ENCODE assay signal across 1 cellular context in genomic region chr19:17268754-17269153, GRCh38.
TF ChIP-seq lines count a peak whose summit lies in the region.

No MANE protein-coding gene starts in this region.

TF ChIP-seq in WTC11, 78 proteins besides CTCF, POLR2A, EP300 and RAD21 (continued from another document):
- TF ChIP-seq ATF6 (CRISPR knock-in tag; IDR thresholded peaks at IDR 0.05) (no peak), E2F4 (CRISPR knock-in tag; IDR thresholded peaks at IDR 0.05; ENCODE audit: borderline replicate concordance, low read depth) (no peak), STAT6 (CRISPR knock-in tag; conservative IDR thresholded peaks at IDR 0.05; ENCODE audit: low read depth) (no peak), ZNF671 (CRISPR knock-in tag; IDR thresholded peaks at IDR 0.05) (no peak), IRF1 (CRISPR knock-in tag; IDR thresholded peaks at IDR 0.05) (no peak), TEAD4 (CRISPR knock-in tag; IDR thresholded peaks at IDR 0.05) (no peak), SMAD3 (CRISPR knock-in tag; IDR thresholded peaks at IDR 0.05; ENCODE audit: borderline replicate concordance) (no peak), ZNF423 (CRISPR knock-in tag; IDR thresholded peaks at IDR 0.05) (no peak), CREB1 (CRISPR knock-in tag; IDR thresholded peaks at IDR 0.05) (no peak)
